In the genomic region with DNA sequence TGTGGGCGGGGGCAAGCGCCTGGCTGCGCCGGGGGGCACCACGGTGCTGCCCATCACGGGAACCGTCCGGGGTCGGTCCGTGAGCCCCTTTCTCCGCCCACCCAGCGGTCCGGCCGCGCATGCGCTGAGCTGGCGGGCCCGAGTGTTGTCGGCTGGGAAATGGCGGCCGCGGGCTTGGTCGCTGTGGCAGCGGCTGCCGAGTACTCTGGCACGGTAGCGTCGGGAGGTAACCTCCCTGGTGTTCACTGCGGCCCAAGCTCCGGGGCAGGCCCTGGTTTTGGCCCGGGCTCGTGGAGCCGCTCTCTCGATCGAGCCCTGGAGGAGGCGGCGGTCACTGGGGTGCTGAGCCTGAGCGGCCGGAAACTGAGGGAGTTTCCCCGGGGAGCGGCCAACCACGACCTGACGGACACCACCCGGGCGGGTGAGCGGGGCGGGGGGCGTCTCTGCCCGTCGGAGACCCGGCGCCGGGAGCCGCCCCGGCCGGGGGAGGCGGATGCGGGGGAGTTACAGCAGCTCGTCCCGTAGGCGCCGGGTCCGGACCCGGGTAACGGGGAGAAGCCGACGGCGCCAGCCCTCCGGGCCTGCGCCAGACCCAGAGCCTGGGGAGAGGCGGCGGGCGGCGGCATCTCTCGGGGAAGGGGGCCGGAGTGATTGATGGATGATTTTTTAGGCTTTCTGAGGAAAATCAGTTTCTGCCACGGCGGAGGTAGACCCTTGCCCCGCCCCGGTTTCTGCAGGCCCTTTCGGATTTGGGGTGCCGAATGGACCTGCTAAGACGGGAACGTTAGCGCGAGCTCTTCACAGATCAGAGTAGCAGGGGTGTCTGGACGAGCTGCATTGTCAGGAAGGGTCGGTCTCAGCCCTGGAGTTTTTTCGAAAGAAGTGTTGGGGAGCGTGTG, we compare ENCODE assay signal across 8 cellular contexts. TPM values are rescaled to one million over a fixed set of nuclear protein-coding genes. Genes with fewer than 3 reads are reported as not detected.
A peak's percentile ranks its signal among the peaks of the same experiment; 100 is the strongest.
DNase-seq lines count a peak whose midpoint lies in the region; ATAC-seq, FAIRE-seq and TF ChIP-seq lines count a peak whose summit lies in the region.

A gene (plus strand): TSS at position 135 of the 899 bp plus-strand sequence. CDS start 25 bp downstream, at position 160.

- H3K79me2 ChIP-seq in ACC112 (ENCODE audit: control insufficient read depth, insufficient read depth, low read length, unreplicated experiment) (peaks cover 45% of the 10 kb centered on the region), smooth muscle cell (ENCODE audit: low read depth) (peaks cover 53% of the 10 kb centered on the region)

- intact Hi-C loops in activated B cell treated with CpG ODN at 0.5 μM for 24 hours (cut with micrococcal nuclease), result loop anchor here (1.0 to 5.0 kb wide), 4 partner anchors 57 to 161 kb away; a partner anchor contains a TSS

- no peaks in the 10 kb centered on the region for H3K9me3 ChIP-seq in smooth muscle cell (replicated peaks; ENCODE audit: low read depth)

- H2AFZ ChIP-seq in ACC112 (ENCODE audit: low read length, unreplicated experiment) (peak within 1 kb of the TSS; percentile 99), smooth muscle cell (ENCODE audit: low read depth) (peak within 1 kb of the TSS; percentile 94)

- no peaks in the 10 kb centered on the region for H3K9me3 Mint-ChIP-seq in activated B cell treated with CpG ODN at 0.5 μM for 24 hours

- H3K4me1 Mint-ChIP-seq in activated B cell treated with CpG ODN at 0.5 μM for 24 hours, result peaks cover 63% of the 10 kb centered on the region

- ATAC-seq in GM18861 (IDR thresholded peaks at IDR 0.05; ENCODE audit: unreplicated experiment) (peak; percentile 67), HG03066 (IDR thresholded peaks at IDR 0.05; ENCODE audit: low read depth, unreplicated experiment) (peak; percentile 72), activated B cell treated with CpG ODN at 0.5 μM for 24 hours (ENCODE audit: low read depth) (peak; percentile 73)

- WGBS in smooth muscle cell (ENCODE audit: low lambda C conversion rate), result 1% methylated on average over 62 of the region's 90 CpGs

- H3K27ac Mint-ChIP-seq in activated B cell treated with CpG ODN at 0.5 μM for 24 hours, result peak within 1 kb of the TSS; percentile 97

- H3K4me3 Mint-ChIP-seq in activated B cell treated with CpG ODN at 0.5 μM for 24 hours, result peak within 1 kb of the TSS; percentile 86

- H3K9ac ChIP-seq in smooth muscle cell (ENCODE audit: low read depth), result peak within 1 kb of the TSS; percentile 99

- POLR2A ChIA-PET in activated B cell treated with CpG ODN at 0.5 μM for 24 hours (lab: Charles Lee), result interaction anchor here (0.6 to 4.0 kb wide), 21 partner anchors 8 to 1699 kb away, joined by 3 to 47 read pairs (median 6); a partner anchor contains a TSS

- H3K4me2 ChIP-seq in smooth muscle cell, result peak within 1 kb of the TSS; percentile 87

- H3K36me3 ChIP-seq in ACC112 (ENCODE audit: insufficient read depth, low read length), result no peaks in the 10 kb centered on the region
- H3K36me3 ChIP-seq in bronchial epithelial cell (ENCODE audit: control insufficient read depth, insufficient read depth, low read length), result no peaks in the 10 kb centered on the region
- H3K36me3 ChIP-seq in smooth muscle cell (ENCODE audit: low read depth), result no peaks in the 10 kb centered on the region

- no peaks in the 10 kb centered on the region for H3K27me3 ChIP-seq in ACC112 (ENCODE audit: insufficient read depth, low read length)
- H3K27me3 ChIP-seq in bronchial epithelial cell (ENCODE audit: control insufficient read depth, insufficient read depth, low read length), result no peaks in the 10 kb centered on the region
- H3K27me3 ChIP-seq in smooth muscle cell (ENCODE audit: low read depth), result no peaks in the 10 kb centered on the region

- no peak for FAIRE-seq in bronchial epithelial cell (lab: Jason Lieb, UNC)

- peaks cover 21% of the 10 kb centered on the region for H3F3A ChIP-seq in smooth muscle cell (ENCODE audit: low read depth)

- TF ChIP-seq CTCF in activated B cell treated with CpG ODN at 0.5 μM for 24 hours (IDR thresholded peaks at IDR 0.05) (no peak), bronchial epithelial cell (IDR thresholded peaks at IDR 0.05; ENCODE audit: insufficient read depth, low read length, severe bottlenecking) (no peak), smooth muscle cell (IDR thresholded peaks at IDR 0.05; ENCODE audit: borderline replicate concordance, insufficient read depth, poor library complexity, severe bottlenecking) (no peak)

- H4K20me1 ChIP-seq in smooth muscle cell (ENCODE audit: low read depth), result peaks cover 39% of the 10 kb centered on the region

- peaks cover 36% of the 10 kb centered on the region for H3K4me1 ChIP-seq in ACC112 (ENCODE audit: control insufficient read depth, insufficient read depth, low read length, unreplicated experiment)
- H3K4me1 ChIP-seq in smooth muscle cell (ENCODE audit: low read depth), result peaks cover 7% of the 10 kb centered on the region

- CTCF ChIA-PET in activated B cell treated with CpG ODN at 0.5 μM for 24 hours (lab: Charles Lee), result interaction anchor here (0.8 to 1.2 kb wide), 3 partner anchors 9 to 40 kb away, joined by 3 to 6 read pairs (median 3); no protein-coding TSS in a partner anchor

- H3K4me3 ChIP-seq in ACC112 (ENCODE audit: low read depth, low read length), result peak within 1 kb of the TSS; percentile 93
- H3K4me3 ChIP-seq in bronchial epithelial cell (ENCODE audit: low read depth, low read length), result peak within 1 kb of the TSS; percentile 66
- peak within 1 kb of the TSS; percentile 98 for H3K4me3 ChIP-seq in smooth muscle cell

- peak within 1 kb of the TSS; percentile 86 for H3K27ac ChIP-seq in ACC112 (ENCODE audit: low read depth, low read length)
- H3K27ac ChIP-seq in smooth muscle cell (ENCODE audit: low read depth), result peak within 1 kb of the TSS; percentile 97

- H3K36me3 Mint-ChIP-seq in activated B cell treated with CpG ODN at 0.5 μM for 24 hours (ENCODE audit: low read depth), result peaks cover 14% of the 10 kb centered on the region

- H3K27me3 Mint-ChIP-seq in activated B cell treated with CpG ODN at 0.5 μM for 24 hours, result no peaks in the 10 kb centered on the region

- DNase-seq in NCI-H2196 treated with DMSO at 0.1 percent for 48 hours (lab: John Stamatoyannopoulos, UW; ENCODE audit: unreplicated experiment), result peak; percentile 86
- DNase-seq in activated B cell treated with CpG ODN at 0.5 μM for 24 hours, result peak; percentile 84
- DNase-seq in bronchial epithelial cell (ENCODE audit: low read depth), result peak; percentile 43
- peak; percentile 99 for DNase-seq in iPS-NIHi7 (ENCODE audit: extremely low spot score)
- peak; percentile 90 for DNase-seq in smooth muscle cell (lab: John Stamatoyannopoulos, UW; ENCODE audit: unreplicated experiment)

RNA-seq across cellular contexts. Expression of the gene that starts here (rescaled TPM):
- total RNA-seq in activated B cell treated with CpG ODN at 0.5 μM for 24 hours, result 94.1 and 96.1 TPM in 2 replicates
- total RNA-seq in bronchial epithelial cell, result 25.5 and 33.8 TPM in 2 replicates
- 31.7 and 49.2 TPM in 2 replicates for total RNA-seq in smooth muscle cell
- polyA plus RNA-seq in smooth muscle cell, result 14.5 and 15.6 TPM in 2 replicates

Comparison
In these comparisons a context has a peak if more than half of its experiments do, and no peak if none do; other contexts are left out.
1. Peak in every context shown above with its lines: DNase-seq, ATAC-seq, H3K4me3 ChIP-seq and H3K27ac ChIP-seq.
2. DNase-seq: peak in every context shown above with its lines; median percentile 99 in iPS-NIHi7; 90 in smooth muscle cell; 86 in NCI-H2196 treated with DMSO at 0.1 percent for 48 hours; 84 in activated B cell treated with CpG ODN at 0.5 μM for 24 hours; 43 in bronchial epithelial cell.